Comparison of ENCODE assay signal across 1 cellular context in the genomic region with DNA sequence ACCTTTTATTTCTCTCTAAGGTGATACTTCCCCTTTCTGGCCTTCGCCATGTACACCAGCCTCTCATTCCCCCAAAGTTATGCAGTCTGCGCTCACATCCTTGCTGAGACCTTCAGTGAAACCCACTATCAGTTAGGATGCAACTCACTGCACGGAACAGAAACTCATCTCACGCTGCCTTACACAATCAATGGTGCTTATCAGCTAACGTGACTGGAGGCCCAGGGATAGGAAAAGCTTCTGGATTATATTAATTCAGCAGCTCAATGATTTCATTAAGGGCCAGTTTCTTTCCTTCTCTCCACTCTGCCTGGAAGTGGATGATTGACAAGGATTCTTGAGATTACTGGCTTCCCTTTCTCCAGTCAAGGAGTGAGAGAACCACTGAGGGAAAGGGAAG.
TF ChIP-seq lines count a peak whose summit lies in the region.

No MANE protein-coding gene starts in this region.

TF ChIP-seq in SK-N-SH, 30 proteins besides CTCF, POLR2A, EP300 and RAD21 (continued from another document):
- TF ChIP-seq FOXJ3 (CRISPR knock-in tag; IDR thresholded peaks at IDR 0.05): peak; percentile 68
TF ChIP-seq in SK-N-SH: peak in this region for 4.
